In the genomic region with DNA sequence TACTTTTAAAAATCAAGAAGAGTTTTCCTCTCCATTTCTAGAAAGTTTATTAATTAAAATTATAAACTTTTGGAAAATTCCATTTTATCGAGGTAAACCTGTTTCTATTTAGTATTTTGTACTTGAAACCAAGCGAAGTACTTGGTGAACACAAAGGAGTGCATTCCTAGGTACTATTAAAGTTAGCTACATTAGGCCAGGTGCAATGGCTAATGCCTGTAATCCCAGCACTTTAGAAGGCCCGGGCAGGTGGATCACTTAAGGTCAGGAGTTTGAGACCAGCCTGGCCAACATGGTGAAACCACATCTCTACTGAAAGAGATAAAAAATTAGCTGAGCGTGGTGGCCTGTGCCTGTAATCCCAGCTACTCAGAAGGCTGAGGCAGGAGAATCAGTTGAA, we compare ENCODE assay signal across 8 cellular contexts.
"Had no signal": no experiment of that assay in that cellular context is flagged by ENCODE, and none has a peak within 500 bp of the region (broad histone marks: within the 10 kb centered on the region; RNA-seq: fewer than 3 reads in every experiment).

No MANE protein-coding gene starts in this region.

- ATAC-seq: K562 had no signal

- DNase-seq: GM23248, H9, HCEC 1CT, IMR-90 had no signal

- H3K9me3 Mint-ChIP-seq: H9 had no signal

- H3K4me3 Mint-ChIP-seq: H9 had no signal

- H3K27ac ChIP-seq: GM23248 had no signal

- H3K4me3 ChIP-seq: GM23248, K562 had no signal

- H2AFZ ChIP-seq: GM23248 had no signal

- FAIRE-seq: H1, H54, HTR-8/SVneo, K562 had no signal
